In the genomic region with DNA sequence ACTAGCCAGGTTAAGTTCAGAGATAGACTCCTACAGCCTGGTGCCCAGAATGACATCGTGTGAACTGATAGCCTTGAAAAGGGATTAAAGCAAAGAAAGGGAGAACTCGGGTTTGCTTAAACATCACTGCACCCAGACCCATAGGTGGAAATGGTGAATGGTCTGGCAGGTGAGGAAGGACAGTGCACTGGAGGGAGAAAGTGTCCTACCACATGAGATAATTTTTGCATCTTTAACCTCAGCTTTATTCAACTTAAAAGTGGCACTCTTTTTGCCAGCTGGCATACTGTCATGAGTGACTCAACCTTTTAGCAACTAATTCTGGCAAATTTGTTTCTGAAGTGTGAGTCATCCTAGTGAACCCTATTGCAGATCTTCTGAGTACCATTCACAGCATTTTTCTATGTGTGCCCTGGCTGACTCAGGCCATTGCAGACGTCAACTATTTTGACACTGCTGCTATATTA, we compare ENCODE assay signal across 10 cellular contexts. TPM values are rescaled to one million over a fixed set of nuclear protein-coding genes. Genes with fewer than 3 reads are reported as not detected.
DNase-seq lines count a peak whose midpoint lies in the region; ATAC-seq and TF ChIP-seq lines count a peak whose summit lies in the region.
"Had no signal": no experiment of that assay in that cellular context is flagged by ENCODE, and none has a peak within 500 bp of the region (broad histone marks: within the 10 kb centered on the region; RNA-seq: fewer than 3 reads in every experiment).

No MANE protein-coding gene starts in this region.

- TF ChIP-seq CTCF in AG04449 (IDR thresholded peaks at IDR 0.05; ENCODE audit: insufficient read depth, low read length, missing control alignments) = no peak

- POLR2A ChIA-PET in AG04449 (lab: Yijun Ruan, JAX) = no interaction called here

- CTCF ChIA-PET in AG04449 (lab: Yijun Ruan, JAX) = no interaction called here

- H3K4me1 ChIP-seq in SJSA1 (replicated peaks) = peaks cover 12% of the 10 kb centered on the region

- H3K4me3 ChIP-seq in AG04449 (ENCODE audit: low read depth, low read length) = no peak overlapping the region
- no peak overlapping the region for H3K4me3 ChIP-seq in SJSA1
- H3K4me3 ChIP-seq: heart left ventricle, K562 had no signal

- H3K27me3 ChIP-seq in SJSA1 (replicated peaks) = no peaks in the 10 kb centered on the region
- H3K27me3 ChIP-seq: heart left ventricle had no signal

- no peaks in the 10 kb centered on the region for H3K36me3 ChIP-seq in SJSA1
- H3K36me3 ChIP-seq: heart left ventricle had no signal

- H3K27ac ChIP-seq in SJSA1 = no peak overlapping the region
- H3K27ac ChIP-seq: heart left ventricle had no signal

- ATAC-seq in GM18520 (IDR thresholded peaks at IDR 0.05; ENCODE audit: unreplicated experiment) (peak; percentile 97), GM19395 (IDR thresholded peaks at IDR 0.05; ENCODE audit: unreplicated experiment) (no peak), GM18907 (IDR thresholded peaks at IDR 0.05; ENCODE audit: unreplicated experiment) (no peak)
- ATAC-seq: K562 had no signal

- 0 out of 2 replicates have a peak, but pooled peaks cover 3% of the 10 kb centered on the region for H3K9me3 ChIP-seq in SJSA1 (replicated peaks)

- DNase-seq in AG04449 (ENCODE audit: low read depth, low spot score) (peak; percentile 70), SJSA1 (ENCODE audit: low read depth in 1 of 2, low spot score in 2 of 2) (peak; percentile 62 to 75), glomerular visceral epithelial cell (ENCODE audit: extremely low spot score) (peak; percentile 84), iPS-NIHi11 (ENCODE audit: low spot score) (no peak), NCI-H748 treated with DMSO at 0.1 percent for 48 hours (lab: John Stamatoyannopoulos, UW) (no peak)
- DNase-seq: heart left ventricle had no signal

RNA-seq across cellular contexts. Expression of gene DAPP1, which starts 53.0 kb away (rescaled TPM):
- 0.32 TPM in 1 of 2 replicates, not detected in the other for total RNA-seq in SJSA1 (2014; rRNA removed; shearing (Covaris generic))

Comparison
In these comparisons a context has a peak if more than half of its experiments do, and no peak if none do; other contexts are left out.
1. DNase-seq: peak in AG04449 (single experiment), SJSA1 (2 of 2) and glomerular visceral epithelial cell (single experiment); none in iPS-NIHi11 (single experiment) and NCI-H748 treated with DMSO at 0.1 percent for 48 hours (single experiment).